ENCODE assay signal across 25 cellular contexts in the genomic region with DNA sequence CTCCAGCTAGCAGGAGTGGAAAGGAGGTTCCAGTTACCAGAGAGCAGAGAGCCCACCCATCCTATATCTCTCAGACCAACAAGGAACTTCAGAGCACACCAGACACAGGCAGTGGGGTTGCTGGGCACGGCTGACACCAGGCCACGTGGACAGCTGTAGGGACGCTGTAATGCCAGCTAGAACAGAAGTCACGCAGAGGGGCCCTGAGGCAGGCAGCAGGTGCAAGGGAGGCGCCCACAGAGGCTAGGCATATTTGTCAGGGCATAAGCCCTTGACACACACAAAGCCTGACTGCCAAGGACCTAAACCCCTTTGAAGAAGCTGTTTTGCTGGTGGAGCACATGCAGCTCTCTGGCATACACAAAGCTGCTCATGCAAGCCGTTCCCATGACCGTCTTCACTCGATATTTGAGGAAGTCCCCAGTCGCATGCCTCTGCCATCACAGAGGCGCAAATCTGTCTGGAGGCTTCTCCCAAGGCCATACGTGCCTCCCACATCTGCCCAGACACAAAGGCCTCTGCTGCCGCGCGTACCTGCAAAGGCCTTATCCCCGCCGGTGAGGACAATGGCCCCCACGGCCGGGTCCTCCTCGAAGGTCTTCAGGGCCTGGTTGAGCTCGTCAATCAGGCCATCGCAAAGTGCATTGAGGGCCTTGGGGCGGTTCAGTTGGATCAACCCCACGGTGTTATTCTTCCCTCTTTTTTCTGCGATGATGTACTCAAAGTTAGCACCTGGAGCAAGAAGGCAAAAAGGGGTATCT. TPM values are rescaled to one million over a fixed set of nuclear protein-coding genes. Genes with fewer than 3 reads are reported as not detected.
A peak's percentile ranks its signal among the peaks of the same experiment; 100 is the strongest.
DNase-seq lines count a peak whose midpoint lies in the region; ATAC-seq and TF ChIP-seq lines count a peak whose summit lies in the region.
"Had no signal": no experiment of that assay in that cellular context is flagged by ENCODE, and none has a peak within 500 bp of the region (broad histone marks: within the 10 kb centered on the region; RNA-seq: fewer than 3 reads in every experiment).

No MANE protein-coding gene starts in this region.

- H3K9ac ChIP-seq in IMR-90 (ENCODE audit: low read depth, low read length) = no peak overlapping the region
- H3K9ac ChIP-seq: SK-N-SH had no signal

- in situ Hi-C loops in IMR-90 (cut with MboI; ENCODE audit: low sequenced_read_pairs) = no loop called here

- CTCF ChIA-PET in CD4-positive, alpha-beta T cell (lab: Charles Lee) = no interaction called here
- CTCF ChIA-PET in IMR-90 (lab: Yijun Ruan, JAX) = no interaction called here

- H2AK5ac ChIP-seq in IMR-90 (ENCODE audit: low read depth, low read length) = no peak overlapping the region

- H3K56ac ChIP-seq in IMR-90 (ENCODE audit: extremely low read depth, insufficient read depth, low read length) = no peak overlapping the region

- H2BK120ac ChIP-seq in IMR-90 (ENCODE audit: low read depth, low read length) = no peak overlapping the region

- POLR2A ChIA-PET in CD4-positive, alpha-beta T cell (lab: Charles Lee) = no interaction called here
- POLR2A ChIA-PET in IMR-90 (lab: Charles Lee; ENCODE audit: unreplicated experiment) = no interaction called here

- H3K27ac Mint-ChIP-seq in CD4-positive, alpha-beta T cell = no peak overlapping the region
- H3K27ac Mint-ChIP-seq in brain (peak overlapping the region in 3 of 5 experiments; percentile 30 to 70 (median 53)), nephron progenitor cell (peak overlapping the region; percentile 51)
- H3K27ac Mint-ChIP-seq: T-helper 1 cell treated with Interleukin-12 subunit alpha and Interleukin-12 subunit beta and Interleukin-4 antibody, amounts not matched to agents 30 μg/mL and 1 μg/mL, for 36 hours had no signal

- TF ChIP-seq POLR2A in IMR-90 (IDR thresholded peaks at IDR 0.05; ENCODE audit: low read depth, low read length) = no peak

- H2BK5ac ChIP-seq in IMR-90 (ENCODE audit: low read depth, low read length, poor library complexity, severe bottlenecking) = no peak overlapping the region

- H2BK15ac ChIP-seq in IMR-90 (ENCODE audit: low read depth, low read length) = no peak overlapping the region

- no peak overlapping the region for H4K8ac ChIP-seq in IMR-90 (ENCODE audit: low read depth in 2 of 2, low read length in 2 of 2)

- intact Hi-C loops in CD4-positive, alpha-beta T cell (cut with DNase I, micrococcal nuclease) = loop anchor here in 1 of 2 experiments (5.0 kb wide), 2 partner anchors 33 to 108 kb away; partner anchors contain the start of gene CALY
- intact Hi-C loops in IMR-90 (cut with micrococcal nuclease) = loop anchor here (10.0 kb wide), 1 partner anchor 45 kb away; no protein-coding TSS in a partner anchor

- dilution Hi-C loops in IMR-90 (cut with HindIII; ENCODE audit: low sequenced_read_pairs, unreplicated experiment) = no loop called here

- H3K14ac ChIP-seq in IMR-90 (replicated peaks; ENCODE audit: low read depth, low read length) = no peak overlapping the region

- no peak overlapping the region for H3K23ac ChIP-seq in IMR-90 (ENCODE audit: low read depth, low read length)

- no peak for TF ChIP-seq RAD21 in IMR-90 (IDR thresholded peaks at IDR 0.05; ENCODE audit: low read length)

- WGBS in IMR-90 (ENCODE audit: extremely low coverage in 2 of 2, insufficient read length in 1 of 2), 2 experiments = 93% methylated on average over 17 of the region's 24 CpGs; no CpG with 5 or more reads in 1 of the 2 experiments

- no peaks in the 10 kb centered on the region for H3K27me3 ChIP-seq in CD4-positive, alpha-beta T cell (ENCODE audit: control insufficient read depth, insufficient read depth, low read length)
- no peaks in the 10 kb centered on the region for H3K27me3 ChIP-seq in IMR-90 (ENCODE audit: control insufficient read depth, insufficient read depth, low read length)
- H3K27me3 ChIP-seq: MG63 had no signal

- H3K4me2 ChIP-seq in IMR-90 (ENCODE audit: low read depth, low read length) = no peak overlapping the region
- H3K4me2 ChIP-seq: SK-N-SH had no signal

- H2AK9ac ChIP-seq in IMR-90 (replicated peaks; ENCODE audit: low read depth, low read length, poor library complexity) = peak overlapping the region; percentile 28

- H3K4me1 Mint-ChIP-seq in CD4-positive, alpha-beta T cell (ENCODE audit: low read depth) = peaks cover 4% of the 10 kb centered on the region
- H3K4me1 Mint-ChIP-seq in brain (peaks cover 28% of the 10 kb centered on the region), nephron progenitor cell (peaks cover 36% of the 10 kb centered on the region)

- no TSS peak for BruUV-seq in IMR-90 (replicated peaks; lab: Mats Ljungman, UMichigan)

- H3K36me3 ChIP-seq in IMR-90 (ENCODE audit: control insufficient read depth, insufficient read depth, low read length) = peaks cover 37% of the 10 kb centered on the region

- no peak for ATAC-seq in CD4-positive, alpha-beta T cell (ENCODE audit: poor library complexity)
- ATAC-seq in IMR-90 (ENCODE audit: low read depth) (no peak), HG03280 (IDR thresholded peaks at IDR 0.05; ENCODE audit: unreplicated experiment) (no peak)
- ATAC-seq: mucosa of descending colon had no signal

- no peak overlapping the region for H2AFZ ChIP-seq in IMR-90 (replicated peaks; ENCODE audit: low read length, poor library complexity)

- no peaks in the 10 kb centered on the region for H4K20me1 ChIP-seq in IMR-90 (ENCODE audit: insufficient read depth, low read length)

- peaks cover 4% of the 10 kb centered on the region; the same call in 1 of the 2 replicates for H3K4me1 ChIP-seq in IMR-90 (ENCODE audit: control insufficient read depth, insufficient read depth, low read length)

- no peak overlapping the region for H3K4me3 ChIP-seq in IMR-90 (ENCODE audit: insufficient read depth, low read depth, low read length)
- H3K4me3 ChIP-seq: lung, MG63, mucosa of descending colon had no signal

- no peak for TF ChIP-seq CTCF in CD4-positive, alpha-beta T cell (IDR thresholded peaks at IDR 0.05)
- TF ChIP-seq CTCF in IMR-90 (conservative IDR thresholded peaks at IDR 0.05; ENCODE audit: low read depth, low read length) (no peak), brain (conservative IDR thresholded peaks at IDR 0.05) (no peak), nephron progenitor cell (IDR thresholded peaks at IDR 0.05) (no peak)

- H3K9me3 Mint-ChIP-seq in CD4-positive, alpha-beta T cell = no peaks in the 10 kb centered on the region
- H3K9me3 Mint-ChIP-seq in brain = no peaks in the 10 kb centered on the region
- no peaks in the 10 kb centered on the region for H3K9me3 Mint-ChIP-seq in nephron progenitor cell
- H3K9me3 Mint-ChIP-seq: CD14-positive monocyte; T-helper 1 cell treated with Interleukin-12 subunit alpha and Interleukin-12 subunit beta and Interleukin-4 antibody, amounts not matched to agents 30 μg/mL and 1 μg/mL, for 36 hours had no signal

- H2BK20ac ChIP-seq in IMR-90 (ENCODE audit: low read depth, low read length) = no peak overlapping the region

- H3K9me3 ChIP-seq in CD4-positive, alpha-beta T cell (ENCODE audit: control insufficient read depth, low read length) = no peaks in the 10 kb centered on the region
- no peaks in the 10 kb centered on the region for H3K9me3 ChIP-seq in IMR-90 (ENCODE audit: control insufficient read depth, insufficient read depth, low read length)
- H3K9me3 ChIP-seq: MG63, mucosa of descending colon, SK-N-SH had no signal

- H3K9me1 ChIP-seq in IMR-90 (ENCODE audit: insufficient read depth, low read length) = no peaks in the 10 kb centered on the region

- H4K91ac ChIP-seq in IMR-90 (ENCODE audit: insufficient read depth, low read depth, low read length) = no peak overlapping the region

- H3K4me3 Mint-ChIP-seq in CD4-positive, alpha-beta T cell = peak overlapping the region; percentile 67
- peak overlapping the region in 3 of 5 experiments; percentile 38 to 93 (median 75) for H3K4me3 Mint-ChIP-seq in brain
- H3K4me3 Mint-ChIP-seq in nephron progenitor cell = peak overlapping the region; percentile 32
- H3K4me3 Mint-ChIP-seq: CD14-positive monocyte had no signal

- no peak overlapping the region for H3K27ac ChIP-seq in CD4-positive, alpha-beta T cell (ENCODE audit: low read depth, low read length)
- no peak overlapping the region for H3K27ac ChIP-seq in IMR-90 (ENCODE audit: insufficient read depth, low read length)

- H3K79me1 ChIP-seq in IMR-90 (ENCODE audit: low read depth in 1 of 2, low read length in 2 of 2) = peaks cover 6 to 12% of the 10 kb centered on the region in 2 experiments; a peak in 3 of 4 replicates

- no peaks in the 10 kb centered on the region for H3K27me3 Mint-ChIP-seq in CD4-positive, alpha-beta T cell
- no peaks in the 10 kb centered on the region for H3K27me3 Mint-ChIP-seq in brain
- peaks cover 13% of the 10 kb centered on the region for H3K27me3 Mint-ChIP-seq in nephron progenitor cell (ENCODE audit: low read depth, poor library complexity)

- no peak overlapping the region for H3K4ac ChIP-seq in IMR-90 (ENCODE audit: low read depth, low read length)

- H3K36me3 Mint-ChIP-seq in CD4-positive, alpha-beta T cell (ENCODE audit: low read depth) = peaks cover 38% of the 10 kb centered on the region
- peaks cover 36% of the 10 kb centered on the region for H3K36me3 Mint-ChIP-seq in brain
- peaks cover 22% of the 10 kb centered on the region for H3K36me3 Mint-ChIP-seq in nephron progenitor cell (ENCODE audit: low read depth)

- no peak overlapping the region for H4K5ac ChIP-seq in IMR-90 (ENCODE audit: low read depth, low read length)

- no peak overlapping the region for H3K18ac ChIP-seq in IMR-90 (ENCODE audit: low read depth, low read length)

- no peak for DNase-seq in CD4-positive, alpha-beta T cell
- DNase-seq in IMR-90 = no peak
- no peak for DNase-seq in nephron progenitor cell
- no peak for DNase-seq in ecto neural progenitor cell (ENCODE audit: low spot score)
- no peak for DNase-seq in NCI-H2171 (lab: John Stamatoyannopoulos, UW)
- DNase-seq: activated CD8-positive, alpha-beta memory T cell treated with anti-CD3 and anti-CD28 coated beads for 24 hours; GOT3; islet precursor cell; MG63; NCI-H1417 treated with DMSO at 0.1 percent for 48 hours; NCI-H2081 treated with DMSO at 0.1 percent for 48 hours; NCI-H446 treated with DMSO at 0.1 percent for 48 hours; nucleus accumbens; SK-N-SH; stimulated activated naive CD4-positive, alpha-beta T cell had no signal

RNA-seq across cellular contexts. Expression of gene ECHS1, which starts 2.9 kb away (rescaled TPM):
- total RNA-seq in CD4-positive, alpha-beta T cell = 1 to 10 TPM; 7.6 to 8.3 TPM
- total RNA-seq in IMR-90 (2012; rRNA removed) = 60.8 and 71.1 TPM in 2 replicates
- 83.3 and 84.2 TPM in 2 replicates for polyA plus RNA-seq in IMR-90 (2012; rRNA removed)
- polyA plus RNA-seq in IMR-90 (2012; cell fraction: cytosol; rRNA removed) = 93.0 and 94.1 TPM in 2 replicates
- polyA plus RNA-seq in IMR-90 (2012; cell fraction: nucleus; rRNA removed; ENCODE audit: low replicate concordance) = 41.5 and 43.2 TPM in 2 replicates
- 132 TPM for polyA plus RNA-seq in brain (ENCODE audit: insufficient read depth, low read depth, low replicate concordance)

RNA-seq across cellular contexts. Expression of gene PAOX, which starts 8.9 kb away (rescaled TPM):
- 1 to 10 TPM; 1.9 to 2.6 TPM for total RNA-seq in CD4-positive, alpha-beta T cell
- total RNA-seq in IMR-90 (2012; rRNA removed) = 3.6 and 3.8 TPM in 2 replicates
- polyA plus RNA-seq in IMR-90 (2012; rRNA removed) (4.3 and 4.5 TPM in 2 replicates), brain (ENCODE audit: insufficient read depth, low read depth, low replicate concordance) (7.9 TPM)
- polyA plus RNA-seq in IMR-90 (2012; cell fraction: cytosol; rRNA removed) = 3.9 and 4.4 TPM in 2 replicates
- polyA plus RNA-seq in IMR-90 (2012; cell fraction: nucleus; rRNA removed; ENCODE audit: low replicate concordance) = 6.7 and 12.6 TPM in 2 replicates

RNA-seq across cellular contexts. Expression of gene FUOM, which starts 12.4 kb away (rescaled TPM):
- total RNA-seq in CD4-positive, alpha-beta T cell = 10 to 100 TPM; 10.3 to 11.7 TPM
- 26.3 and 28.1 TPM in 2 replicates for total RNA-seq in IMR-90 (2012; rRNA removed)
- polyA plus RNA-seq in IMR-90 (2012; rRNA removed) (52.8 and 71.2 TPM in 2 replicates), brain (ENCODE audit: insufficient read depth, low read depth, low replicate concordance) (3.5 TPM)
- polyA plus RNA-seq in IMR-90 (2012; cell fraction: cytosol; rRNA removed) = 53.8 and 71.8 TPM in 2 replicates
- 25.8 and 31.8 TPM in 2 replicates for polyA plus RNA-seq in IMR-90 (2012; cell fraction: nucleus; rRNA removed; ENCODE audit: low replicate concordance)

RNA-seq across cellular contexts. Expression of gene PRAP1, which starts 23.0 kb away (rescaled TPM):
- total RNA-seq in CD4-positive, alpha-beta T cell = not detected
- not detected in 2 replicates for total RNA-seq in IMR-90 (2012; rRNA removed)
- polyA plus RNA-seq in IMR-90 (2012; rRNA removed) (not detected in 2 replicates), brain (ENCODE audit: insufficient read depth, low read depth, low replicate concordance) (not detected)
- polyA plus RNA-seq in IMR-90 (2012; cell fraction: cytosol; rRNA removed) = 0.05 and 0.15 TPM in 2 replicates
- polyA plus RNA-seq in IMR-90 (2012; cell fraction: nucleus; rRNA removed; ENCODE audit: low replicate concordance) = not detected in 2 replicates
- total RNA-seq: cerebellum, pulmonary artery endothelial cell, temporal lobe, urinary bladder had no signal
- polyA plus RNA-seq: CD14-positive monocyte, lung had no signal

RNA-seq across cellular contexts. Expression of gene MTG1, which starts 23.8 kb away (rescaled TPM):
- 10 to 100 TPM; 28.5 to 34.9 TPM for total RNA-seq in CD4-positive, alpha-beta T cell
- total RNA-seq in IMR-90 (2012; rRNA removed) = 38.0 and 38.5 TPM in 2 replicates
- polyA plus RNA-seq in IMR-90 (2012; rRNA removed) = 64.8 and 70.0 TPM in 2 replicates
- polyA plus RNA-seq in IMR-90 (2012; cell fraction: cytosol; rRNA removed) = 57.8 and 77.2 TPM in 2 replicates
- 158 and 202 TPM in 2 replicates for polyA plus RNA-seq in IMR-90 (2012; cell fraction: nucleus; rRNA removed; ENCODE audit: low replicate concordance)
- polyA plus RNA-seq in brain (ENCODE audit: insufficient read depth, low read depth, low replicate concordance) = 31.3 TPM
